ENCODE assay signal across 1 cellular context in the genomic region with DNA sequence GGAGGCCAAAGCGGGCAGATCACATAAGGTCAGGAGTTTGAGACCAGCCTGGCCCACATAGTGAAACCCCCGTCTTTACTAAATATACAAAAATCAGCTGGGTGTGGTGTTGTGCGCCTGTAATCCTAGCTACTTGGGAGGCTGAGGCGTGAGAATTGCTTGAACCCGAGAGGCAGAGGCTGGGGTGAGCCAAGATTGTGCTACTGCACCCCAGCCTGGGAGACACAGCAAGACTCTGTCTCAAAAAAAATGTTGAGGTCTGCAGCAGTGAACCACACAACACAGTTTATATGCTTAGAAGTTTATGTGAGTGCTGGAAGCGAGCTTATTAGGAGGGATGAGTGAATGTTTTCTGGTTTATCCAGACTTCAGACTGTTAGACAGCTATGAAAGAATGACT.
TF ChIP-seq lines count a peak whose summit lies in the region.

No MANE protein-coding gene starts in this region.

TF ChIP-seq in K562, 482 proteins besides CTCF, POLR2A, EP300 and RAD21:
- TF ChIP-seq CBFA2T2 (conservative IDR thresholded peaks at IDR 0.05): no peak
- TF ChIP-seq ZNF316 (IDR thresholded peaks at IDR 0.05): no peak
- no peak for TF ChIP-seq BRF1 (IDR thresholded peaks at IDR 0.05; ENCODE audit: borderline replicate concordance, extremely low read depth, insufficient read length)
- TF ChIP-seq ZNF140 (CRISPR knock-in tag; IDR thresholded peaks at IDR 0.05): no peak
